8 cellular contexts compared by ENCODE assay signal in the genomic region with DNA sequence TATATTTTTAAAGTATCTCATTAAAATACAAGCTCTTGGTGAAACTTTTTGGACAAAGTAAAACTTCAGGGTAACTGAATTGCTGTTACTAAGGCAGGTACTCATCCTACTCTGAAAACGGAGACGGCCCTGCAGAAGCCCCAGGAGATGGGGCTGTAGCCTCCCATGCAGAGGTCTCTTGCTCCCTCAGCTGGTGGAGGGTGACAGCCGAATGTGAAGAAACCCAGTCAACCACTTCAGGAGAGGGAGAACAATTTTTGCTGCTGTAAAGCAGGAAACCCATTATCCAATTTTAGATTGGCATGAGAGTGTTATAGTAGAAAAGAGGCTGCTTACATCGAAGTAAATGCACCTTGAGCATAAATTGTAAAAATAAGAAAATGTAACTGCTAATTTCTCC.
DNase-seq lines count a peak whose midpoint lies in the region; ATAC-seq and TF ChIP-seq lines count a peak whose summit lies in the region.
"Not testable (repeated sequence)": the region's sequence is repeated elsewhere in the genome, so short reads cannot be mapped to it uniquely, and the experiment has no call there.

No MANE protein-coding gene starts in this region.

- CTCF ChIA-PET in IMR-90 (lab: Yijun Ruan, JAX) = not testable (repeated sequence)

- peak; percentile 68 for ATAC-seq in GM19463 (IDR thresholded peaks at IDR 0.05; ENCODE audit: unreplicated experiment)
- peak; percentile 48; the same call in 1 of the 2 replicates for ATAC-seq in IMR-90 (ENCODE audit: low read depth)

- H3K79me1 ChIP-seq in IMR-90 (ENCODE audit: low read depth in 1 of 2, low read length in 2 of 2) = not testable (repeated sequence)

- not testable (repeated sequence) for H3K4me1 Mint-ChIP-seq in progenitor cell of endocrine pancreas (ENCODE audit: low read depth)

- dilution Hi-C loops in IMR-90 (cut with HindIII; ENCODE audit: low sequenced_read_pairs, unreplicated experiment) = not testable (repeated sequence)

- not testable (repeated sequence) for H2BK5ac ChIP-seq in IMR-90 (ENCODE audit: low read depth, low read length, poor library complexity, severe bottlenecking)

- not testable (repeated sequence) for DNase-seq in IMR-90; astrocyte of the spinal cord (ENCODE audit: low read depth, low spot score)
- peak; percentile 75 for DNase-seq in NCI-H446 treated with DMSO at 0.1 percent for 48 hours (lab: John Stamatoyannopoulos, UW)
- peak; percentile 59 for DNase-seq in SHP77 treated with DMSO at 0.1 percent for 48 hours (lab: John Stamatoyannopoulos, UW)
- peak; percentile 16 for DNase-seq in iris pigment epithelial cell (ENCODE audit: low read depth)
- DNase-seq in progenitor cell of endocrine pancreas (ENCODE audit: low spot score, unreplicated experiment) = peak; percentile 14

- H3K27ac Mint-ChIP-seq in progenitor cell of endocrine pancreas = not testable (repeated sequence)

- intact Hi-C loops in IMR-90 (cut with micrococcal nuclease) = not testable (repeated sequence)

- H3K9me3 Mint-ChIP-seq in progenitor cell of endocrine pancreas (ENCODE audit: low read depth) = not testable (repeated sequence)

- not testable (repeated sequence) for H2AK5ac ChIP-seq in IMR-90 (ENCODE audit: low read depth, low read length)

- WGBS in IMR-90 (ENCODE audit: extremely low coverage in 2 of 2, insufficient read length in 1 of 2), 2 experiments = no CpG with 5 or more reads among the region's 4 CpGs

- not testable (repeated sequence) for H3K27ac ChIP-seq in C4-2B; IMR-90 (ENCODE audit: insufficient read depth, low read length)

- H3K23ac ChIP-seq in IMR-90 (ENCODE audit: low read depth, low read length) = not testable (repeated sequence)

- H3K4me2 ChIP-seq in IMR-90 (ENCODE audit: low read depth, low read length) = not testable (repeated sequence)

- H3K4me1 ChIP-seq in IMR-90 (ENCODE audit: control insufficient read depth, insufficient read depth, low read length) = not testable (repeated sequence)

- H3K9ac ChIP-seq in IMR-90 (ENCODE audit: low read depth, low read length) = not testable (repeated sequence)

- not testable (repeated sequence) for H2AFZ ChIP-seq in IMR-90 (replicated peaks; ENCODE audit: low read length, poor library complexity)

- H3K27me3 ChIP-seq in IMR-90 (ENCODE audit: control insufficient read depth, insufficient read depth, low read length) = not testable (repeated sequence)

- H3K9me3 ChIP-seq in IMR-90 (ENCODE audit: control insufficient read depth, insufficient read depth, low read length) = not testable (repeated sequence)

- TF ChIP-seq CTCF in C4-2B (conservative IDR thresholded peaks at IDR 0.05) (peak; percentile 27), IMR-90 (conservative IDR thresholded peaks at IDR 0.05; ENCODE audit: low read depth, low read length) (0 out of 2 replicates have a peak, but pooled peaks have one; percentile 6), astrocyte of the spinal cord (IDR thresholded peaks at IDR 0.05; ENCODE audit: low read depth, low read length) (peak; percentile 9), progenitor cell of endocrine pancreas (IDR thresholded peaks at IDR 0.05; ENCODE audit: unreplicated experiment) (peak; percentile 42)

- not testable (repeated sequence) for H3K4ac ChIP-seq in IMR-90 (ENCODE audit: low read depth, low read length)

- not testable (repeated sequence) for H3K18ac ChIP-seq in IMR-90 (ENCODE audit: low read depth, low read length)

- H4K91ac ChIP-seq in IMR-90 (ENCODE audit: insufficient read depth, low read depth, low read length) = not testable (repeated sequence)

- H3K14ac ChIP-seq in IMR-90 (replicated peaks; ENCODE audit: low read depth, low read length) = not testable (repeated sequence)

- not testable (repeated sequence) for BruUV-seq in IMR-90 (replicated peaks; lab: Mats Ljungman, UMichigan)

- TF ChIP-seq RAD21 in IMR-90 (IDR thresholded peaks at IDR 0.05; ENCODE audit: low read length) = not testable (repeated sequence)

- in situ Hi-C loops in IMR-90 (cut with MboI; ENCODE audit: low sequenced_read_pairs); astrocyte of the spinal cord (cut with HindIII; ENCODE audit: low sequenced_read_pairs): not testable (repeated sequence)

- not testable (repeated sequence) for H4K8ac ChIP-seq in IMR-90 (ENCODE audit: low read depth in 2 of 2, low read length in 2 of 2)

- not testable (repeated sequence) for H3K4me3 ChIP-seq in IMR-90 (ENCODE audit: insufficient read depth, low read depth, low read length); astrocyte of the spinal cord (ENCODE audit: low read depth, low read length)

- H3K9me1 ChIP-seq in IMR-90 (ENCODE audit: insufficient read depth, low read length) = not testable (repeated sequence)

- not testable (repeated sequence) for H3K56ac ChIP-seq in IMR-90 (ENCODE audit: extremely low read depth, insufficient read depth, low read length)

- H3K36me3 Mint-ChIP-seq in progenitor cell of endocrine pancreas (ENCODE audit: insufficient read depth) = not testable (repeated sequence)

- TF ChIP-seq POLR2A in IMR-90 (IDR thresholded peaks at IDR 0.05; ENCODE audit: low read depth, low read length) = not testable (repeated sequence)

- not testable (repeated sequence) for H4K5ac ChIP-seq in IMR-90 (ENCODE audit: low read depth, low read length)

- H2BK20ac ChIP-seq in IMR-90 (ENCODE audit: low read depth, low read length) = not testable (repeated sequence)

- POLR2A ChIA-PET in IMR-90 (lab: Charles Lee; ENCODE audit: unreplicated experiment) = not testable (repeated sequence)

- peaks cover 15% of the 10 kb centered on the region for H3K27me3 Mint-ChIP-seq in progenitor cell of endocrine pancreas

- not testable (repeated sequence) for H3K36me3 ChIP-seq in IMR-90 (ENCODE audit: control insufficient read depth, insufficient read depth, low read length)

- H3K4me3 Mint-ChIP-seq in progenitor cell of endocrine pancreas (ENCODE audit: low read depth) = not testable (repeated sequence)

- H2BK15ac ChIP-seq in IMR-90 (ENCODE audit: low read depth, low read length) = not testable (repeated sequence)

- not testable (repeated sequence) for H4K20me1 ChIP-seq in IMR-90 (ENCODE audit: insufficient read depth, low read length)

- not testable (repeated sequence) for H2BK120ac ChIP-seq in IMR-90 (ENCODE audit: low read depth, low read length)

- H2AK9ac ChIP-seq in IMR-90 (replicated peaks; ENCODE audit: low read depth, low read length, poor library complexity) = not testable (repeated sequence)
